ENCODE assay signal across 8 cellular contexts in the genomic region with DNA sequence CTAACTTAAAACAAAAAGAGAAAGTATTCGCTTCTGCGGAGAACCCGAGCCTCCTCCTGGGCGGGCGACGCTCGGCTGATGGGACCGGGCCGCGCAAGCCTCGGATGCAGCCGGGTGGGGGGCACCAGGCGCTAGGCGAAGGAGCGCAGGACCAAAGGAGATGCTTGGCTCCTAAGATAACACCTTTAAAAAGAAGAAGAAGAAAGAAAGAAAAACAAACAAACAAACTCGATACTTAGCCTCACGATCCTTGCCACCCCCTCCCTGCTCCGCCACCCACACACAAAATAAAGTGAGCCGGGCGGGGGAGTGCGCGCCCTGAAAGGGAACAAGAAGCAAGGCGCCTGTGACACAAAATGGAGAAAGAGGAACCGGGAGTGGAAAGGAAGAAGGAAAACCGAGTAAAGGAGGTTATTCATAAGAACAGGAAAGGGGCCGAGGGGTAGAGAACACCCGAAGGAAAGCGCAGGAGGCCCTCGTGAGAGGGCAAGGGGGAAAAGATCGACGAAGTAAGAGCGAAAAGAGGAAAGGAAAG. TPM values are rescaled to one million over a fixed set of nuclear protein-coding genes. Genes with fewer than 3 reads are reported as not detected.
A peak's percentile ranks its signal among the peaks of the same experiment; 100 is the strongest.
DNase-seq lines count a peak whose midpoint lies in the region; ATAC-seq and TF ChIP-seq lines count a peak whose summit lies in the region.

No MANE protein-coding gene starts in this region.

- H3K36me3 ChIP-seq in hepatocyte (replicated peaks; ENCODE audit: insufficient read depth, low read depth) (no peaks in the 10 kb centered on the region), rectal smooth muscle tissue (ENCODE audit: control insufficient read depth, insufficient read depth, low read length) (no peaks in the 10 kb centered on the region)

- no peaks in the 10 kb centered on the region for H3K9me3 ChIP-seq in hepatocyte (ENCODE audit: low read depth)

- peak overlapping the region; percentile 89 for H2AFZ ChIP-seq in hepatocyte

- H3K27me3 ChIP-seq in hepatocyte (peaks cover 64% of the 10 kb centered on the region), rectal smooth muscle tissue (ENCODE audit: control insufficient read depth, insufficient read depth, low read length) (no peaks in the 10 kb centered on the region)

- H3K79me2 ChIP-seq in hepatocyte = no peaks in the 10 kb centered on the region

- H3K9me3 Mint-ChIP-seq in CD14-positive monocyte = peaks cover 0 to 2% (median 0%) of the 10 kb centered on the region in 7 donors

- H3K4me1 ChIP-seq in hepatocyte (ENCODE audit: insufficient read depth) (no peaks in the 10 kb centered on the region), rectal smooth muscle tissue (ENCODE audit: control insufficient read depth, insufficient read depth, low read length) (no peaks in the 10 kb centered on the region)

- H3K4me2 ChIP-seq in hepatocyte = peak overlapping the region; percentile 87

- ATAC-seq in GM19438 (IDR thresholded peaks at IDR 0.05; ENCODE audit: low read depth, unreplicated experiment) (peak; percentile 49), HG03565 (IDR thresholded peaks at IDR 0.05; ENCODE audit: unreplicated experiment) (peak; percentile 30)

- H3K36me3 Mint-ChIP-seq in CD14-positive monocyte = peaks cover 10 to 14% of the 10 kb centered on the region in 2 donors

- H3K4me3 ChIP-seq in hepatocyte (peak overlapping the region; percentile 63), rectal smooth muscle tissue (ENCODE audit: low read length) (peak overlapping the region; percentile 90)

- peak overlapping the region; percentile 90 for H3K9ac ChIP-seq in rectal smooth muscle tissue (ENCODE audit: low read length)

- no peaks in the 10 kb centered on the region for H3K9me2 ChIP-seq in hepatocyte (replicated peaks; ENCODE audit: insufficient read depth)

- intact Hi-C loops in CD14-positive monocyte (cut with micrococcal nuclease) = loop anchor here (2.0 to 10.0 kb wide), 7 partner anchors 23 to 737 kb away; a partner anchor contains a TSS

- no peaks in the 10 kb centered on the region for H4K20me1 ChIP-seq in hepatocyte (ENCODE audit: insufficient read depth, poor library complexity, severe bottlenecking)

- H3K27ac Mint-ChIP-seq in CD14-positive monocyte = peak overlapping the region; percentile 96 to 100 (median 100)

- 1% methylated on average over 30 of the region's 32 CpGs for WGBS in hepatocyte (ENCODE audit: low lambda C conversion rate, missing lambda C conversion rate)

- DNase-seq in CD14-positive monocyte (ENCODE audit: low spot score) = peak; percentile 83
- DNase-seq in SW480 (ENCODE audit: low spot score) = peak; percentile 42
- peak; percentile 25 for DNase-seq in hepatocyte (ENCODE audit: low spot score)
- no peak for DNase-seq in NCI-H2029 (lab: John Stamatoyannopoulos, UW)

- H3K27me3 Mint-ChIP-seq in CD14-positive monocyte (ENCODE audit: low read depth in 3 of 3) = peaks cover 0 to 8% (median 1%) of the 10 kb centered on the region in 3 donors

- H3K27ac ChIP-seq in angular gyrus (ENCODE audit: low read depth, low read length) = peak overlapping the region; percentile 98
- H3K27ac ChIP-seq in hepatocyte = peak overlapping the region; percentile 84
- H3K27ac ChIP-seq in rectal smooth muscle tissue (ENCODE audit: low read depth, low read length) = peak overlapping the region; percentile 97

- peaks cover 23% of the 10 kb centered on the region for H3K4me1 Mint-ChIP-seq in CD14-positive monocyte

- TF ChIP-seq CTCF in CD14-positive monocyte (IDR thresholded peaks at IDR 0.05) (no peak), hepatocyte (IDR thresholded peaks at IDR 0.05; ENCODE audit: poor library complexity) (peak; percentile 5)

- peak overlapping the region; percentile 91 to 98 for H3K4me3 Mint-ChIP-seq in CD14-positive monocyte

RNA-seq across cellular contexts. Expression of a gene that starts 34.0 kb away (rescaled TPM):
- polyA plus RNA-seq in CD14-positive monocyte (not detected), hepatocyte (not detected in 2 replicates)
- not detected in 2 replicates for total RNA-seq in hepatocyte
